ENCODE assay signal across 25 cellular contexts in the genomic region with DNA sequence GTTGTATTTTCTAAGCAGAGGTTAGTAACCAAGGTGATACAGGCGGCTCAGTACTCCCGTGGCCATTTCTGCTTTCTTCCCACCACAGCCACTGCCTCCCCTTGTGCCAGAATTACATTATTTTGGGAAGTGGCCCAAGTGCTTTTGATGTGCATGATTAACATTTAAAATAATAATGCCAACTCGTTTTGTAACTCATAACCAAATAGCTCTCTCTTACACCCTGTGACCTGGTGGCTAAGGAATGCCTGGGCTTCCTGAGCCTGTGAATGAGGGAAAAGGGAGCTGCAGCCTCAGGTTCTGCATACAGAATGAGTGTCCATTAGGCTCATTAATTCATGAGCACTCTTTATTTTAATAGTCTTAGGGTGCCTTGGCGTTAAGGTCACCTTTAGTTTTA.
"Had no signal": no experiment of that assay in that cellular context is flagged by ENCODE, and none has a peak within 500 bp of the region (broad histone marks: within the 10 kb centered on the region; RNA-seq: fewer than 3 reads in every experiment).

No MANE protein-coding gene starts in this region.

- H3K36me3 ChIP-seq: adrenal gland, Peyer's patch, SJSA1 had no signal

- DNase-seq: activated CD4-positive, alpha-beta T cell treated with anti-CD3 and anti-CD28 coated beads for 36 hours; activated CD4-positive, alpha-beta T cell treated with anti-CD3 and anti-CD28 coated beads, Interleukin-2, amount 10 ng/mL, durations not matched to agents 7 days and 5 days; activated CD4-positive, alpha-beta T cell treated with anti-CD3 and anti-CD28 coated beads, Interleukin-2, amount 50 U/mL, for 48 hours; activated CD8-positive, alpha-beta T cell treated with anti-CD3 and anti-CD28 coated beads, Interleukin-2, amount 10 ng/mL, durations not matched to agents 7 days and 5 days; activated gamma-delta T cell; activated naive CD4-positive, alpha-beta T cell treated with anti-CD3 and anti-CD28 coated beads for 36 hours; activated T-cell treated with anti-CD3 and anti-CD28 coated beads, Interleukin-2, amount 50 U/mL, for 24 hours; adrenal gland; body of pancreas; caudate nucleus; NCI-H1048; NCI-H1105 treated with DMSO at 0.1 percent for 48 hours; NCI-H1436; NCI-H1694; NCI-H1930; NCI-H2081 treated with DMSO at 0.1 percent for 48 hours; NCI-H345; NCI-H524 treated with DMSO at 0.1 percent for 48 hours; PC-3; Peyer's patch; RPMI8226; SHP77 treated with DMSO at 0.1 percent for 48 hours; SK-N-SH had no signal

- H3K9me3 ChIP-seq: adrenal gland, body of pancreas, Peyer's patch, SJSA1, SK-N-SH had no signal

- H3K27me3 ChIP-seq: adrenal gland, body of pancreas, Peyer's patch, SJSA1 had no signal

- H3K4me3 ChIP-seq: adrenal gland, body of pancreas, K562, Peyer's patch, SJSA1 had no signal
